ENCODE assay signal across 1 cellular context in genomic region chr6:27772261-27773001, GRCh38.
TF ChIP-seq lines count a peak whose summit lies in the region.

No MANE protein-coding gene starts in this region.

TF ChIP-seq in K562, 482 proteins besides CTCF, POLR2A, EP300 and RAD21 (continued from another document and continues in another):
- TF ChIP-seq ZNF280A (IDR thresholded peaks at IDR 0.05; ENCODE audit: low read depth, partially characterized antibody) (no peak), RBFOX2 (IDR thresholded peaks at IDR 0.05; ENCODE audit: low read depth, low read length) (peak; percentile 53), KAT2B (IDR thresholded peaks at IDR 0.05; ENCODE audit: low read depth, low read length) (no peak), SMARCA4 (IDR thresholded peaks at IDR 0.05) (peak; percentile 80), ARID1B (IDR thresholded peaks at IDR 0.05) (peak; percentile 58), NFIX (CRISPR knock-in tag; IDR thresholded peaks at IDR 0.05; ENCODE audit: low read depth) (no peak), CGGBP1 (CRISPR knock-in tag; IDR thresholded peaks at IDR 0.05) (no peak), NR2C1 (IDR thresholded peaks at IDR 0.05) (peak; percentile 55; the same call in 1 of the 2 replicates), NR2C1 (tag; IDR thresholded peaks at IDR 0.05) (peak; percentile 56; the same call in 1 of the 2 replicates), ZNF41 (CRISPR knock-in tag; conservative IDR thresholded peaks at IDR 0.05) (no peak; the same call in 1 of the 2 replicates), SREBF2 (CRISPR knock-in tag; IDR thresholded peaks at IDR 0.05) (no peak), ESRRB (CRISPR knock-in tag; IDR thresholded peaks at IDR 0.05; ENCODE audit: borderline replicate concordance) (no peak), TSHZ1 (CRISPR knock-in tag; IDR thresholded peaks at IDR 0.05) (0 out of 2 replicates have a peak, but pooled peaks have one; percentile 68), DNMT1 (IDR thresholded peaks at IDR 0.05) (no peak), NKRF (IDR thresholded peaks at IDR 0.05; ENCODE audit: borderline replicate concordance) (no peak), ETV6 (IDR thresholded peaks at IDR 0.05; ENCODE audit: borderline replicate concordance in 1 of 2, low read depth in 2 of 2, low read length in 1 of 2) (no peak), ETV6 (CRISPR knock-in tag; IDR thresholded peaks at IDR 0.05; ENCODE audit: borderline replicate concordance) (0 out of 2 replicates have a peak, but pooled peaks have one; percentile 27), TBL1XR1 (IDR thresholded peaks at IDR 0.05; ENCODE audit: low read length in 2 of 2) (peak in 1 of 2 experiments; percentile 49; a peak in 1 of 4 replicates), ZZZ3 (IDR thresholded peaks at IDR 0.05) (no peak), PHTF2 (CRISPR knock-in tag; IDR thresholded peaks at IDR 0.05) (no peak), HNRNPK (IDR thresholded peaks at IDR 0.05; ENCODE audit: low read depth, low read length, poor library complexity, severe bottlenecking) (no peak), PYGO2 (tag; IDR thresholded peaks at IDR 0.05) (no peak), ZNF668 (CRISPR knock-in tag; IDR thresholded peaks at IDR 0.05) (peak; percentile 85), ZNF551 (CRISPR knock-in tag; IDR thresholded peaks at IDR 0.05) (no peak), U2AF2 (optimal IDR thresholded peaks at IDR 0.05; ENCODE audit: low read depth, low read length) (no peak), GTF3C2 (IDR thresholded peaks at IDR 0.05; ENCODE audit: borderline replicate concordance, extremely low read depth, insufficient read length) (no peak), RBM15 (IDR thresholded peaks at IDR 0.05; ENCODE audit: insufficient read depth, low read length) (no peak), HMG20B (CRISPR knock-in tag; IDR thresholded peaks at IDR 0.05) (no peak), ZNF589 (CRISPR knock-in tag; IDR thresholded peaks at IDR 0.05; ENCODE audit: low read depth) (peak; percentile 71; the same call in 1 of the 2 replicates), KLF10 (CRISPR knock-in tag; IDR thresholded peaks at IDR 0.05) (no peak), ZNF282 (CRISPR knock-in tag; IDR thresholded peaks at IDR 0.05) (no peak), PHF8 (IDR thresholded peaks at IDR 0.05; ENCODE audit: borderline replicate concordance, low read length) (peak; percentile 33; the same call in 1 of the 2 replicates), CBX1 (IDR thresholded peaks at IDR 0.05; ENCODE audit: low read depth) (peak; percentile 66; the same call in 1 of the 2 replicates), MED1 (CRISPR knock-in tag; IDR thresholded peaks at IDR 0.05; ENCODE audit: borderline replicate concordance) (no peak), MAX (CRISPR knock-in tag; IDR thresholded peaks at IDR 0.05) (peak; percentile 89), MEIS2 (IDR thresholded peaks at IDR 0.05; ENCODE audit: partially characterized antibody) (peak; percentile 6), ILK (tag; IDR thresholded peaks at IDR 0.05; ENCODE audit: borderline replicate concordance, low read depth) (no peak), POLR2AphosphoS5 (IDR thresholded peaks at IDR 0.05; ENCODE audit: control insufficient read depth, insufficient read depth, low read depth, low read length) (no peak), ZNF609 (CRISPR knock-in tag; IDR thresholded peaks at IDR 0.05; ENCODE audit: borderline replicate concordance) (no peak), NR2F6 (CRISPR knock-in tag; IDR thresholded peaks at IDR 0.05) (no peak), FOXO4 (CRISPR knock-in tag; IDR thresholded peaks at IDR 0.05) (no peak), TFE3 (CRISPR knock-in tag; IDR thresholded peaks at IDR 0.05) (no peak), RAD51 (IDR thresholded peaks at IDR 0.05; ENCODE audit: borderline replicate concordance, low read depth) (peak; percentile 34; the same call in 1 of the 2 replicates), SNRNP70 (optimal IDR thresholded peaks at IDR 0.05; ENCODE audit: low read depth, low read length) (no peak), FIP1L1 (IDR thresholded peaks at IDR 0.05; ENCODE audit: low read depth, low read length, poor library complexity, severe bottlenecking) (no peak), NCOA4 (IDR thresholded peaks at IDR 0.05; ENCODE audit: partially characterized antibody) (no peak), MCM2 (IDR thresholded peaks at IDR 0.05; ENCODE audit: low read depth) (no peak), ZNF584 (CRISPR knock-in tag; IDR thresholded peaks at IDR 0.05; ENCODE audit: low read depth) (no peak; the same call in 1 of the 2 replicates), GTF2E2 (tag; IDR thresholded peaks at IDR 0.05) (no peak; the same call in 1 of the 2 replicates)
